19 cellular contexts compared by ENCODE assay signal in the genomic region with DNA sequence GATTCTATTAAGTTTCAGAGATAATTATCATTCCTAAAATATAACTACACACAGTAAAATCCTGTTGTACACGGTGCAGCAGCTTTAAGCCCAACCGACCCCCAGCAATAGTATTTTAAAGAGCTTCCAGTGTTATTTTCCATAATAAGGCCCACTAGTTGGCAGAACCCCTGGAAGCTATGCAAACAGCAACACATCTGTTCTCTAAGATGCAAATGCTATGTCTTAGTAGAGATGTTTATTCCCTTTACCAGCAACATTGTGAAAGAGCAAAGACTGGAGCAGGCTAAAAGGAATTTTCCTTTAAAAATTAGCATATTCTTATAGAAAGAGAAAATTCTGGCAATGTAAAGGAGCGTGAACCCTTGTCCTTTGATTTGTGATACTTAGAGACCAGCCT.
DNase-seq lines count a peak whose midpoint lies in the region; ATAC-seq and TF ChIP-seq lines count a peak whose summit lies in the region.
"Had no signal": no experiment of that assay in that cellular context is flagged by ENCODE, and none has a peak within 500 bp of the region (broad histone marks: within the 10 kb centered on the region; RNA-seq: fewer than 3 reads in every experiment).

No MANE protein-coding gene starts in this region.

- H3K36me3 Mint-ChIP-seq in WTC11, result no peaks in the 10 kb centered on the region

- H3K9me3 Mint-ChIP-seq in WTC11, result no peaks in the 10 kb centered on the region

- no peak for TF ChIP-seq CTCF in WTC11 (IDR thresholded peaks at IDR 0.05)
- no peak for TF ChIP-seq CTCF in esophagus squamous epithelium (IDR thresholded peaks at IDR 0.05)

- 0% methylated on average over 2 of the region's 3 CpGs for WGBS in HUES64
- WGBS in esophagus squamous epithelium, 2 donors, result 50 to 51% methylated on average over 3 of the region's 3 CpGs

- H3K4me3 ChIP-seq in HUES64 (ENCODE audit: low read length), result peak overlapping the region; percentile 24; the same call in 1 of the 2 replicates
- H3K4me3 ChIP-seq in esophagus squamous epithelium, result no peak overlapping the region
- H3K4me3 ChIP-seq: SJCRH30 had no signal

- H3K9me3 ChIP-seq in HUES64 (ENCODE audit: insufficient read depth, low read depth, low read length) (no peaks in the 10 kb centered on the region), esophagus squamous epithelium (no peaks in the 10 kb centered on the region)
- H3K9me3 ChIP-seq: BE2C, SJCRH30 had no signal

- H3K27ac Mint-ChIP-seq in WTC11, result no peak overlapping the region

- peak; percentile 2 for DNase-seq in ELF-1 (ENCODE audit: low read depth, low spot score)
- DNase-seq in WTC11 (ENCODE audit: low spot score), result no peak
- peak; percentile 29 for DNase-seq in iPS-NIHi7 (ENCODE audit: extremely low spot score)
- DNase-seq in esophagus squamous epithelium (lab: John Stamatoyannopoulos, UW), result no peak
- no peak for DNase-seq in NCI-H2171 treated with DMSO at 0.1 percent for 48 hours (lab: John Stamatoyannopoulos, UW)
- DNase-seq: BE2C, DMS79, KBM-7, MM.1S, NCI-H1048, NCI-H1436 treated with DMSO at 0.1 percent for 48 hours, NCI-H1930, NCI-H2171, NCI-H524 treated with DMSO at 0.1 percent for 48 hours, OCI-M1, SJCRH30 had no signal

- POLR2A ChIA-PET in WTC11 (lab: Charles Lee), result no interaction called here

- peaks cover 64% of the 10 kb centered on the region for H3K4me1 ChIP-seq in HUES64 (ENCODE audit: insufficient read depth, low read length)
- no peaks in the 10 kb centered on the region for H3K4me1 ChIP-seq in esophagus squamous epithelium
- H3K4me1 ChIP-seq: BE2C, SJCRH30 had no signal

- no peak overlapping the region for H3K9ac ChIP-seq in HUES64 (ENCODE audit: low read depth, low read length)

- peak overlapping the region; percentile 7; the same call in 1 of the 2 replicates for H3K4me3 Mint-ChIP-seq in WTC11

- H3K27me3 Mint-ChIP-seq in WTC11 (ENCODE audit: low read depth), result peaks cover 61% of the 10 kb centered on the region

- H3K27me3 ChIP-seq in HUES64 (ENCODE audit: insufficient read depth, low read length) (peaks cover 39% of the 10 kb centered on the region), esophagus squamous epithelium (peaks cover 0 to 3% (median 0%) of the 10 kb centered on the region in 4 donors)
- H3K27me3 ChIP-seq: BE2C, SJCRH30 had no signal

- no peak for TF ChIP-seq POLR2A in esophagus squamous epithelium (IDR thresholded peaks at IDR 0.05)

- ATAC-seq in WTC11, result peak; percentile 95
- ATAC-seq in HG03520 (IDR thresholded peaks at IDR 0.05; ENCODE audit: unreplicated experiment), result no peak
- no peak for ATAC-seq in HG03097 (IDR thresholded peaks at IDR 0.05; ENCODE audit: low FRiP score, unreplicated experiment)

- H3K36me3 ChIP-seq in HUES64 (ENCODE audit: insufficient read depth, low read length) (no peaks in the 10 kb centered on the region), esophagus squamous epithelium (no peaks in the 10 kb centered on the region)
- H3K36me3 ChIP-seq: BE2C, SJCRH30 had no signal

- peaks cover 79% of the 10 kb centered on the region for H3K4me1 Mint-ChIP-seq in WTC11

- H3K27ac ChIP-seq in HUES64 (ENCODE audit: low read depth, low read length), result peak overlapping the region; percentile 48; the same call in 1 of the 2 replicates
- no peak overlapping the region for H3K27ac ChIP-seq in esophagus squamous epithelium
- H3K27ac ChIP-seq: SJCRH30 had no signal

- CTCF ChIA-PET in WTC11 (lab: Charles Lee), result interaction anchor here (1.2 kb wide), 1 partner anchor 27 kb away, joined by 4 read pairs; no protein-coding TSS in a partner anchor

- intact Hi-C loops in esophagus squamous epithelium (cut with DNase I), result no loop called here

TF ChIP-seq in WTC11, 78 proteins besides CTCF, POLR2A, EP300 and RAD21 (continues in another document):
- TF ChIP-seq, protein P1, sequence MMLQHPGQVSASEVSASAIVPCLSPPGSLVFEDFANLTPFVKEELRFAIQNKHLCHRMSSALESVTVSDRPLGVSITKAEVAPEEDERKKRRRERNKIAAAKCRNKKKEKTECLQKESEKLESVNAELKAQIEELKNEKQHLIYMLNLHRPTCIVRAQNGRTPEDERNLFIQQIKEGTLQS (CRISPR knock-in tag; conservative IDR thresholded peaks at IDR 0.05), result no peak
- TF ChIP-seq TP53 (CRISPR knock-in tag; IDR thresholded peaks at IDR 0.05) (no peak), SMAD3 (CRISPR knock-in tag; IDR thresholded peaks at IDR 0.05; ENCODE audit: borderline replicate concordance) (no peak), JUN (CRISPR knock-in tag; IDR thresholded peaks at IDR 0.05) (no peak), SMAD4 (CRISPR knock-in tag; IDR thresholded peaks at IDR 0.05) (no peak), NFATC4 (CRISPR knock-in tag; IDR thresholded peaks at IDR 0.05) (no peak), FOXJ3 (CRISPR knock-in tag; IDR thresholded peaks at IDR 0.05; ENCODE audit: borderline replicate concordance) (no peak), GABPB1 (CRISPR knock-in tag; IDR thresholded peaks at IDR 0.05) (no peak), FOXP1 (CRISPR knock-in tag; IDR thresholded peaks at IDR 0.05; ENCODE audit: borderline replicate concordance) (no peak), ZNF121 (CRISPR knock-in tag; IDR thresholded peaks at IDR 0.05) (no peak), FOXK1 (CRISPR knock-in tag; IDR thresholded peaks at IDR 0.05) (0 out of 2 replicates have a peak, but pooled peaks have one; percentile 49), RELA (CRISPR knock-in tag; IDR thresholded peaks at IDR 0.05; ENCODE audit: borderline replicate concordance) (no peak), ZNF263 (CRISPR knock-in tag; IDR thresholded peaks at IDR 0.05; ENCODE audit: low read depth) (no peak), ESRRA (CRISPR knock-in tag; IDR thresholded peaks at IDR 0.05; ENCODE audit: borderline replicate concordance) (no peak)
- TF ChIP-seq, protein P2, sequence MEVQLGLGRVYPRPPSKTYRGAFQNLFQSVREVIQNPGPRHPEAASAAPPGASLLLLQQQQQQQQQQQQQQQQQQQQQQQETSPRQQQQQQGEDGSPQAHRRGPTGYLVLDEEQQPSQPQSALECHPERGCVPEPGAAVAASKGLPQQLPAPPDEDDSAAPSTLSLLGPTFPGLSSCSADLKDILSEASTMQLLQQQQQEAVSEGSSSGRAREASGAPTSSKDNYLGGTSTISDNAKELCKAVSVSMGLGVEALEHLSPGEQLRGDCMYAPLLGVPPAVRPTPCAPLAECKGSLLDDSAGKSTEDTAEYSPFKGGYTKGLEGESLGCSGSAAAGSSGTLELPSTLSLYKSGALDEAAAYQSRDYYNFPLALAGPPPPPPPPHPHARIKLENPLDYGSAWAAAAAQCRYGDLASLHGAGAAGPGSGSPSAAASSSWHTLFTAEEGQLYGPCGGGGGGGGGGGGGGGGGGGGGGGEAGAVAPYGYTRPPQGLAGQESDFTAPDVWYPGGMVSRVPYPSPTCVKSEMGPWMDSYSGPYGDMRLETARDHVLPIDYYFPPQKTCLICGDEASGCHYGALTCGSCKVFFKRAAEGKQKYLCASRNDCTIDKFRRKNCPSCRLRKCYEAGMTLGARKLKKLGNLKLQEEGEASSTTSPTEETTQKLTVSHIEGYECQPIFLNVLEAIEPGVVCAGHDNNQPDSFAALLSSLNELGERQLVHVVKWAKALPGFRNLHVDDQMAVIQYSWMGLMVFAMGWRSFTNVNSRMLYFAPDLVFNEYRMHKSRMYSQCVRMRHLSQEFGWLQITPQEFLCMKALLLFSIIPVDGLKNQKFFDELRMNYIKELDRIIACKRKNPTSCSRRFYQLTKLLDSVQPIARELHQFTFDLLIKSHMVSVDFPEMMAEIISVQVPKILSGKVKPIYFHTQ (CRISPR knock-in tag; IDR thresholded peaks at IDR 0.05), result no peak
- TF ChIP-seq, protein P3, sequence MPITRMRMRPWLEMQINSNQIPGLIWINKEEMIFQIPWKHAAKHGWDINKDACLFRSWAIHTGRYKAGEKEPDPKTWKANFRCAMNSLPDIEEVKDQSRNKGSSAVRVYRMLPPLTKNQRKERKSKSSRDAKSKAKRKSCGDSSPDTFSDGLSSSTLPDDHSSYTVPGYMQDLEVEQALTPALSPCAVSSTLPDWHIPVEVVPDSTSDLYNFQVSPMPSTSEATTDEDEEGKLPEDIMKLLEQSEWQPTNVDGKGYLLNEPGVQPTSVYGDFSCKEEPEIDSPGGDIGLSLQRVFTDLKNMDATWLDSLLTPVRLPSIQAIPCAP (CRISPR knock-in tag; IDR thresholded peaks at IDR 0.05), result no peak
- TF ChIP-seq, protein P4, sequence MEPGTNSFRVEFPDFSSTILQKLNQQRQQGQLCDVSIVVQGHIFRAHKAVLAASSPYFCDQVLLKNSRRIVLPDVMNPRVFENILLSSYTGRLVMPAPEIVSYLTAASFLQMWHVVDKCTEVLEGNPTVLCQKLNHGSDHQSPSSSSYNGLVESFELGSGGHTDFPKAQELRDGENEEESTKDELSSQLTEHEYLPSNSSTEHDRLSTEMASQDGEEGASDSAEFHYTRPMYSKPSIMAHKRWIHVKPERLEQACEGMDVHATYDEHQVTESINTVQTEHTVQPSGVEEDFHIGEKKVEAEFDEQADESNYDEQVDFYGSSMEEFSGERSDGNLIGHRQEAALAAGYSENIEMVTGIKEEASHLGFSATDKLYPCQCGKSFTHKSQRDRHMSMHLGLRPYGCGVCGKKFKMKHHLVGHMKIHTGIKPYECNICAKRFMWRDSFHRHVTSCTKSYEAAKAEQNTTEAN (CRISPR knock-in tag; IDR thresholded peaks at IDR 0.05), result no peak
- TF ChIP-seq, protein P5, sequence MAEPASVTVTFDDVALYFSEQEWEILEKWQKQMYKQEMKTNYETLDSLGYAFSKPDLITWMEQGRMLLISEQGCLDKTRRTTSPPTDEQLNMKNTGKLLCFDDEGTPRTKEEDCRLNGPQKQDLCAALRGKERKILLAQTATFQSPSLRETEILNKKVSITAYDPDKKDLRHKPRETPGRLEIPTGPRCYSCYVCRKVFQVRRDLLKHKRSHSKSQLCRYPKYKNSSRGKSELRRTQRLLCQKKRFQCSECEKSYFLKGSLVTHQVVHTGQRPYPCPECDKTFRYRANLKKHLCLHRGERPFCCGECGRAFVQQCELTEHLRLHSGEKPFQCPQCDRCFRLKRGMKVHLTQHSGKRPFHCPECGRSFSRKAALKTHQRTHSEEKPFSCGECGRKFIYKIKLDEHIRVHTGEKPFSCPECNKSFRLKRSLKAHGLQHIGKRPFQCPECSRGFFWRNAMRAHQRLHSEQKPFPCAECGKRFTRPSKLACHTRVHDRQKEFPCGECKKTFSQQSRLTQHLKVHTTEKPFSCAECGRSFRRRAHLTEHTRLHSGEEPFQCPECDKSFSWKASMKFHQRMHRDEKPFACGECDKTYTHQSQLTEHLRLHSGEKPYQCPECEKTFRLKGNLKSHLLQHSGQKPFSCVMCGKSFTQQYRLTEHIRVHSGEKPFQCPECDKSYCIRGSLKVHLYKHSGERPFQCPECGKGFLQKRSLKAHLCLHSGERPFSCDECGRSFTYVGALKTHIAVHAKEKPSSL (CRISPR knock-in tag; conservative IDR thresholded peaks at IDR 0.05), result no peak

Comparison
In these comparisons a context has a peak if more than half of its experiments do, and no peak if none do; other contexts are left out.
1. DNase-seq: peak in ELF-1 (single experiment) and iPS-NIHi7 (single experiment); none in WTC11 (single experiment), esophagus squamous epithelium (single experiment) and NCI-H2171 treated with DMSO at 0.1 percent for 48 hours (single experiment).